11 cellular contexts compared by ENCODE assay signal in genomic region chr6:12149944-12150510, GRCh38.
DNase-seq lines count a peak whose midpoint lies in the region; ATAC-seq and TF ChIP-seq lines count a peak whose summit lies in the region.
"Had no signal": no experiment of that assay in that cellular context is flagged by ENCODE, and none has a peak within 500 bp of the region (broad histone marks: within the 10 kb centered on the region; RNA-seq: fewer than 3 reads in every experiment).

No MANE protein-coding gene starts in this region.

- TF ChIP-seq CTCF in SK-N-SH (IDR thresholded peaks at IDR 0.05) (no peak), foreskin keratinocyte (conservative IDR thresholded peaks at IDR 0.05) (no peak)

- DNase-seq in HAP-1 (ENCODE audit: low spot score in 2 of 2) (peak; percentile 52 to 83), amniotic epithelial cell (ENCODE audit: low read depth) (peak; percentile 22), inferior parietal cortex (ENCODE audit: extremely low spot score) (peak; percentile 52), pons (ENCODE audit: low spot score) (peak; percentile 66), SK-N-SH (no peak), foreskin keratinocyte (no peak)
- DNase-seq in stimulated activated naive CD8-positive, alpha-beta T cell treated with anti-CD3 and anti-CD28 coated beads, Interleukin-15, Interleukin-2, amounts not matched to agents 100 U/mL and 50 U/mL, for 24 hours: no peak
- DNase-seq: NCI-H2171, NCI-H510A treated with DMSO at 0.1 percent for 48 hours had no signal

- no peak overlapping the region for H3K4me2 ChIP-seq in SK-N-SH

- H3K4me1 ChIP-seq in HAP-1: peaks cover 9% of the 10 kb centered on the region
- H3K4me1 ChIP-seq in SK-N-SH (ENCODE audit: control insufficient read depth in 1 of 2, insufficient read depth in 2 of 2, low read depth in 1 of 2, low read length in 1 of 2): peaks cover 0 to 16% of the 10 kb centered on the region in 2 experiments; a peak in 3 of 4 replicates
- peaks cover 5% of the 10 kb centered on the region for H3K4me1 ChIP-seq in foreskin keratinocyte
- H3K4me1 ChIP-seq: Caco-2 had no signal

- H3K27me3 ChIP-seq in HAP-1 (ENCODE audit: low read depth) (no peaks in the 10 kb centered on the region), SK-N-SH (ENCODE audit: insufficient read depth) (no peaks in the 10 kb centered on the region), foreskin keratinocyte (no peaks in the 10 kb centered on the region)

- no peak for TF ChIP-seq EP300 in SK-N-SH (IDR thresholded peaks at IDR 0.05; ENCODE audit: borderline replicate concordance in 1 of 2, low read depth in 1 of 2, low read length in 1 of 2)

- H3K9me3 ChIP-seq in HAP-1 (no peaks in the 10 kb centered on the region), SK-N-SH (no peaks in the 10 kb centered on the region)
- H3K9me3 ChIP-seq: Caco-2 had no signal

- no peaks in the 10 kb centered on the region for H3K79me2 ChIP-seq in SK-N-SH (ENCODE audit: insufficient read depth)

- 88% methylated on average over 11 of the region's 11 CpGs for WGBS in SK-N-SH (ENCODE audit: low lambda C conversion rate)

- peaks cover 21% of the 10 kb centered on the region for H3F3A ChIP-seq in SK-N-SH (replicated peaks; ENCODE audit: insufficient read depth)

- POLR2A ChIA-PET in SK-N-SH (lab: Yijun Ruan, JAX): no interaction called here

- no peak for TF ChIP-seq RAD21 in SK-N-SH (IDR thresholded peaks at IDR 0.05; ENCODE audit: low read length)

- H4K20me1 ChIP-seq in SK-N-SH (ENCODE audit: insufficient read depth): no peaks in the 10 kb centered on the region

- CTCF ChIA-PET in SK-N-SH (lab: Yijun Ruan, JAX): interaction anchor here (0.9 to 1.0 kb wide), 2 partner anchors 16 to 454 kb away, joined by 3 read pairs; no protein-coding TSS in a partner anchor

- H3K9ac ChIP-seq in SK-N-SH: no peak overlapping the region

- H3K36me3 ChIP-seq in HAP-1 (replicated peaks) (no peaks in the 10 kb centered on the region), SK-N-SH (replicated peaks in 1 of 2; ENCODE audit: control insufficient read depth in 1 of 2, insufficient read depth in 2 of 2, low read length in 1 of 2) (peaks cover 0 to 13% of the 10 kb centered on the region in 2 experiments)

- peak overlapping the region in 1 of 2 experiments; percentile 88; a peak in 1 of 4 replicates for H3K27ac ChIP-seq in SK-N-SH (ENCODE audit: low read depth in 2 of 2, low read length in 1 of 2)
- no peak overlapping the region for H3K27ac ChIP-seq in foreskin keratinocyte

- in situ Hi-C loops in HAP-1 (cut with MboI; ENCODE audit: low sequenced_read_pairs): no loop called here

- H3K4me3 ChIP-seq in HAP-1 (no peak overlapping the region), SK-N-SH (ENCODE audit: low read depth in 2 of 2, low read length in 1 of 2) (no peak overlapping the region)

- H3K9me2 ChIP-seq in SK-N-SH: no peaks in the 10 kb centered on the region

- H2AFZ ChIP-seq in SK-N-SH (ENCODE audit: low read depth): no peak overlapping the region

- no peak for ATAC-seq in stimulated activated naive CD8-positive, alpha-beta T cell treated with anti-CD3 and anti-CD28 coated beads, Interleukin-15, Interleukin-2, amounts not matched to agents 100 U/mL and 50 U/mL, for 24 hours
- ATAC-seq in foreskin keratinocyte (no peak), HG03521 (IDR thresholded peaks at IDR 0.05; ENCODE audit: unreplicated experiment) (no peak)

TF ChIP-seq in SK-N-SH, 30 proteins besides CTCF, POLR2A, EP300 and RAD21:
- no peak for TF ChIP-seq RXRA (IDR thresholded peaks at IDR 0.05; ENCODE audit: borderline replicate concordance, low read depth)
- TF ChIP-seq FOXJ3 (CRISPR knock-in tag; IDR thresholded peaks at IDR 0.05): no peak
- TF ChIP-seq SIN3A (IDR thresholded peaks at IDR 0.05; ENCODE audit: borderline replicate concordance, low read depth, low read length): no peak
- TF ChIP-seq, protein P1, sequence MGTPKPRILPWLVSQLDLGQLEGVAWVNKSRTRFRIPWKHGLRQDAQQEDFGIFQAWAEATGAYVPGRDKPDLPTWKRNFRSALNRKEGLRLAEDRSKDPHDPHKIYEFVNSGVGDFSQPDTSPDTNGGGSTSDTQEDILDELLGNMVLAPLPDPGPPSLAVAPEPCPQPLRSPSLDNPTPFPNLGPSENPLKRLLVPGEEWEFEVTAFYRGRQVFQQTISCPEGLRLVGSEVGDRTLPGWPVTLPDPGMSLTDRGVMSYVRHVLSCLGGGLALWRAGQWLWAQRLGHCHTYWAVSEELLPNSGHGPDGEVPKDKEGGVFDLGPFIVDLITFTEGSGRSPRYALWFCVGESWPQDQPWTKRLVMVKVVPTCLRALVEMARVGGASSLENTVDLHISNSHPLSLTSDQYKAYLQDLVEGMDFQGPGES (IDR thresholded peaks at IDR 0.05; ENCODE audit: low read depth, low read length): no peak
- TF ChIP-seq MEF2A (IDR thresholded peaks at IDR 0.05; ENCODE audit: borderline replicate concordance, low read depth): no peak
- TF ChIP-seq PBX3 (IDR thresholded peaks at IDR 0.05): no peak
- no peak for TF ChIP-seq MAX (IDR thresholded peaks at IDR 0.05; ENCODE audit: low read depth)
- TF ChIP-seq NFIC (IDR thresholded peaks at IDR 0.05; ENCODE audit: borderline replicate concordance): no peak

Comparison
In these comparisons a context has a peak if more than half of its experiments do, and no peak if none do; other contexts are left out.
1. DNase-seq: peak in HAP-1 (2 of 2), amniotic epithelial cell (single experiment), inferior parietal cortex (single experiment) and pons (single experiment); none in stimulated activated naive CD8-positive, alpha-beta T cell treated with anti-CD3 and anti-CD28 coated beads, Interleukin-15, Interleukin-2, amounts not matched to agents 100 U/mL and 50 U/mL, for 24 hours (single experiment), SK-N-SH (single experiment) and foreskin keratinocyte (0 of 2).